9 cellular contexts compared by ENCODE assay signal in genomic region chr4:113869743-113870375, GRCh38.
DNase-seq lines count a peak whose midpoint lies in the region; ATAC-seq and TF ChIP-seq lines count a peak whose summit lies in the region.
"Had no signal": no experiment of that assay in that cellular context is flagged by ENCODE, and none has a peak within 500 bp of the region (broad histone marks: within the 10 kb centered on the region; RNA-seq: fewer than 3 reads in every experiment).

No MANE protein-coding gene starts in this region.

- no peaks in the 10 kb centered on the region for H3K9me2 ChIP-seq in Karpas-422 (replicated peaks; ENCODE audit: insufficient read depth, low read length)

- no peak overlapping the region for H3K27ac ChIP-seq in Karpas-422 (ENCODE audit: low read length)

- DNase-seq in activated CD4-positive, alpha-beta T cell treated with anti-CD3 and anti-CD28 coated beads for 4 hours, result peak; percentile 37 to 42
- DNase-seq in kidney epithelial cell (ENCODE audit: low read depth), result peak; percentile 93
- no peak for DNase-seq in Karpas-422
- no peak for DNase-seq in pons (ENCODE audit: low spot score)
- no peak for DNase-seq in amniotic stem cell (lab: John Stamatoyannopoulos, UW)
- DNase-seq in posterior cingulate gyrus, result no peak

- H4K20me1 ChIP-seq in Karpas-422 (ENCODE audit: insufficient read depth, low read depth, low read length), result no peaks in the 10 kb centered on the region

- no peak overlapping the region for H3K9ac ChIP-seq in Karpas-422 (ENCODE audit: low read length)

- H3K9me3 ChIP-seq in Karpas-422 (ENCODE audit: low read length), result no peaks in the 10 kb centered on the region

- no peaks in the 10 kb centered on the region for H3K4me1 ChIP-seq in Karpas-422 (ENCODE audit: low read length)

- ATAC-seq in GM18870 (IDR thresholded peaks at IDR 0.05; ENCODE audit: unreplicated experiment) (peak; percentile 99), HG02938 (IDR thresholded peaks at IDR 0.05; ENCODE audit: unreplicated experiment) (peak; percentile 88)
- ATAC-seq: K562 had no signal

- no peak overlapping the region for H3K4me2 ChIP-seq in Karpas-422 (ENCODE audit: low read depth, low read length, poor library complexity, severe bottlenecking)

- H3K36me3 ChIP-seq in kidney epithelial cell (ENCODE audit: control insufficient read depth, insufficient read depth, low read length) (peaks cover 2% of the 10 kb centered on the region), Karpas-422 (ENCODE audit: insufficient read depth, low read length) (no peaks in the 10 kb centered on the region)

- no peak overlapping the region for H2AFZ ChIP-seq in Karpas-422 (ENCODE audit: low read length)

- H3K4me3 ChIP-seq in kidney epithelial cell (ENCODE audit: low read depth, low read length) (no peak overlapping the region), Karpas-422 (ENCODE audit: low read length) (no peak overlapping the region)
- H3K4me3 ChIP-seq: K562 had no signal

- no peaks in the 10 kb centered on the region for H3K79me2 ChIP-seq in Karpas-422 (ENCODE audit: low read length)

- intact Hi-C loops in posterior cingulate gyrus (cut with DNase I), result no loop called here

- H3K27me3 ChIP-seq in kidney epithelial cell (ENCODE audit: control insufficient read depth, insufficient read depth, low read length) (no peaks in the 10 kb centered on the region), Karpas-422 (ENCODE audit: low read length) (no peaks in the 10 kb centered on the region)

- no peak for TF ChIP-seq CTCF in kidney epithelial cell (IDR thresholded peaks at IDR 0.05; ENCODE audit: insufficient read depth, low read length, poor library complexity, severe bottlenecking)

Comparison
In these comparisons a context has a peak if more than half of its experiments do, and no peak if none do; other contexts are left out.
1. DNase-seq: peak in activated CD4-positive, alpha-beta T cell treated with anti-CD3 and anti-CD28 coated beads for 4 hours (2 of 2) and kidney epithelial cell (single experiment); none in Karpas-422 (single experiment), pons (single experiment), amniotic stem cell (single experiment) and posterior cingulate gyrus (0 of 10).